8 cellular contexts compared by ENCODE assay signal in the genomic region with DNA sequence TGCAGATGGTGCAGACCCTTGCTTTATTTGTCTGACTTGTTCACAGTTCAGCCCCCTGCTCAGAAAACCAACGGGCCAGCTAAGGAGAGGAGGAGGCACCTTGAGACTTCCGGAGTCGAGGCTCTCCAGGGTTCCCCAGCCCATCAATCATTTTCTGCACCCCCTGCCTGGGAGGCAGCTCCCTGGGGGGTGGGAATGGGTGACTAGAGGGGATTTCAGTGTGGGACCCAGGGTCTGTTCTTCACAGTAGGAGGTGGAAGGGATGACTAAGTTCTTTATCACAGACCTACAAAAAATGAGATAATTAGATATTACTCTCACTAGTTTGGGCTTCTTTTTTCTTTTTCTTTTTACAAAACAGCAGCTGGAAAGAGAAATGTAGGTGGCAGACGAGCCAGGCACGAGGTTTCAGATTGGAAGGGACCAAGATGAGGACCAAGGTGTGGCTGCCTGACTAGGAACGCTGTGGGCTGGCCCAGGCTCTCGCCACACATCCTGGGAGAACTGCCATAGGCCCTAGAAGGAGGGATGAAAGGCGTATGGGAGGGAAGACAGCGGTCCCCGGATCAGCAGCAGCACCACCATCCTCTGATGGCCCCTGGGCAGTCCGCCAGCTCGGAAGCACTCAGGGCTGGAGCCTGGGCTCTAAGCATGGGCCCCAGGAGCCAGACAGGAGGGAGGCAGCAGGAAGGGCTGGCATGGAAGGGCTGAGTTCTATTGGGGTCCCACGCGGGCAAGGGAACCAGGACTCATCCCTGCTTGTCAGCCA. TPM values are rescaled to one million over a fixed set of nuclear protein-coding genes. Genes with fewer than 3 reads are reported as not detected.
DNase-seq lines count a peak whose midpoint lies in the region; ATAC-seq and TF ChIP-seq lines count a peak whose summit lies in the region.

No MANE protein-coding gene starts in this region.

- H3K4me3 ChIP-seq in SK-N-SH (ENCODE audit: low read depth in 2 of 2, low read length in 1 of 2) (peak overlapping the region in 1 of 2 experiments; percentile 32; a peak in 1 of 4 replicates), fibroblast of lung (replicated peaks in 1 of 4; ENCODE audit: control extremely low read depth in 1 of 4, insufficient read depth in 1 of 4, low read depth in 3 of 4, low read length in 4 of 4) (peak overlapping the region in 2 of 4 experiments; percentile 2 to 30), sigmoid colon (no peak overlapping the region)

- H3K27me3 ChIP-seq in SK-N-SH (ENCODE audit: insufficient read depth) (no peaks in the 10 kb centered on the region), fibroblast of lung (ENCODE audit: control insufficient read depth, insufficient read depth, low read length) (no peaks in the 10 kb centered on the region), sigmoid colon (no peaks in the 10 kb centered on the region)

- no peak for ATAC-seq in GM21825 (IDR thresholded peaks at IDR 0.05; ENCODE audit: unreplicated experiment)

- H2AFZ ChIP-seq in SK-N-SH (ENCODE audit: low read depth), result no peak overlapping the region
- no peak overlapping the region for H2AFZ ChIP-seq in fibroblast of lung (ENCODE audit: low read length)

- TF ChIP-seq CTCF in SK-N-SH (IDR thresholded peaks at IDR 0.05) (no peak), fibroblast of lung (conservative IDR thresholded peaks at IDR 0.05 in 1 of 2, IDR thresholded peaks at IDR 0.05 in 1 of 2; ENCODE audit: low read depth in 1 of 2, low read length in 2 of 2) (no peak), sigmoid colon (IDR thresholded peaks at IDR 0.05) (no peak)

- no peak for TF ChIP-seq RAD21 in SK-N-SH (IDR thresholded peaks at IDR 0.05; ENCODE audit: low read length)

- WGBS in SK-N-SH (ENCODE audit: low lambda C conversion rate), result 24% methylated on average over 8 of the region's 14 CpGs
- 61 to 63% methylated on average over 14 of the region's 14 CpGs for WGBS in sigmoid colon, 2 donors

- H3K36me3 ChIP-seq in SK-N-SH (replicated peaks in 1 of 2; ENCODE audit: control insufficient read depth in 1 of 2, insufficient read depth in 2 of 2, low read length in 1 of 2) (peaks cover 0 to 2% of the 10 kb centered on the region in 2 experiments), fibroblast of lung (ENCODE audit: control insufficient read depth, insufficient read depth, low read length) (peaks cover 4% of the 10 kb centered on the region), sigmoid colon (no peaks in the 10 kb centered on the region)

- H4K20me1 ChIP-seq in SK-N-SH (ENCODE audit: insufficient read depth) (no peaks in the 10 kb centered on the region), fibroblast of lung (ENCODE audit: control insufficient read depth, extremely low read depth, insufficient read depth, low read length) (no peaks in the 10 kb centered on the region)

- no peak for TF ChIP-seq POLR2A in sigmoid colon (IDR thresholded peaks at IDR 0.05)

- TF ChIP-seq EP300 in SK-N-SH (IDR thresholded peaks at IDR 0.05; ENCODE audit: borderline replicate concordance in 1 of 2, low read depth in 1 of 2, low read length in 1 of 2), result peak in 1 of 2 experiments; percentile 53; a peak in 1 of 4 replicates
- no peak for TF ChIP-seq EP300 in sigmoid colon (IDR thresholded peaks at IDR 0.05)

- intact Hi-C loops in sigmoid colon (cut with DNase I), result loop anchor here (5.0 kb wide), 1 partner anchor 140 kb away; no protein-coding TSS in a partner anchor

- peak overlapping the region; percentile 77 for H3K9ac ChIP-seq in SK-N-SH
- H3K9ac ChIP-seq in fibroblast of lung (ENCODE audit: insufficient read depth, low read length), result peak overlapping the region; percentile 64

- H3F3A ChIP-seq in SK-N-SH (replicated peaks; ENCODE audit: insufficient read depth), result peaks cover 47% of the 10 kb centered on the region

- CTCF ChIA-PET in SK-N-SH (lab: Yijun Ruan, JAX), result interaction anchor here (1.2 to 16.8 kb wide), 3 partner anchors 169 to 183 kb away, joined by 3 to 329 read pairs (median 34); no protein-coding TSS in a partner anchor

- no peaks in the 10 kb centered on the region for H3K9me2 ChIP-seq in SK-N-SH

- peaks cover 3 to 59% of the 10 kb centered on the region in 2 experiments; a peak in 3 of 4 replicates for H3K4me1 ChIP-seq in SK-N-SH (ENCODE audit: control insufficient read depth in 1 of 2, insufficient read depth in 2 of 2, low read depth in 1 of 2, low read length in 1 of 2)
- peaks cover 64% of the 10 kb centered on the region for H3K4me1 ChIP-seq in fibroblast of lung (ENCODE audit: control insufficient read depth, extremely low read depth, insufficient read depth, low read length)
- peaks cover 0 to 71% (median 67%) of the 10 kb centered on the region in 4 donors for H3K4me1 ChIP-seq in sigmoid colon

- H3K9me3 ChIP-seq in SK-N-SH, result no peaks in the 10 kb centered on the region
- H3K9me3 ChIP-seq in fibroblast of lung (ENCODE audit: control insufficient read depth, insufficient read depth, low read depth, low read length), result no peaks in the 10 kb centered on the region
- H3K9me3 ChIP-seq in sigmoid colon, result no peaks in the 10 kb centered on the region

- H3K4me2 ChIP-seq in SK-N-SH, result peak overlapping the region; percentile 84
- peak overlapping the region; percentile 92 for H3K4me2 ChIP-seq in fibroblast of lung (ENCODE audit: extremely low read depth, insufficient read depth, low read length)

- DNase-seq in GM04504 (ENCODE audit: low read depth) (peak; percentile 60), SK-N-SH (no peak), fibroblast of lung (ENCODE audit: low read depth in 2 of 2) (peak; percentile 91 to 94), sigmoid colon (peak; percentile 89), NCI-H2196 (lab: John Stamatoyannopoulos, UW; ENCODE audit: unreplicated experiment) (no peak), occipital lobe (lab: John Stamatoyannopoulos, UW) (no peak)
- no peak for DNase-seq in NK-92 treated with Interleukin-12 subunit alpha and Interleukin-12 subunit beta, amount 100 ng/mL, for 24 hours (lab: John Stamatoyannopoulos, UW)

- POLR2A ChIA-PET in SK-N-SH (lab: Yijun Ruan, JAX), result no interaction called here

- peaks cover 28% of the 10 kb centered on the region for H3K79me2 ChIP-seq in SK-N-SH (ENCODE audit: insufficient read depth)
- H3K79me2 ChIP-seq in fibroblast of lung (ENCODE audit: control insufficient read depth, insufficient read depth, low read length), result peaks cover 18% of the 10 kb centered on the region

- H3K27ac ChIP-seq in SK-N-SH (ENCODE audit: low read depth in 2 of 2, low read length in 1 of 2) (peak overlapping the region; percentile 87 to 100), fibroblast of lung (ENCODE audit: insufficient read depth, low read length) (peak overlapping the region; percentile 99), sigmoid colon (peak overlapping the region; percentile 87 to 98 (median 94))

TF ChIP-seq in SK-N-SH, 30 proteins besides CTCF, POLR2A, EP300 and RAD21 (continues in another document):
- TF ChIP-seq FOSL2 (IDR thresholded peaks at IDR 0.05; ENCODE audit: borderline replicate concordance, low read depth) (peak; percentile 48; the same call in 1 of the 2 replicates), ELF1 (IDR thresholded peaks at IDR 0.05) (no peak), GATA2 (CRISPR knock-in tag; IDR thresholded peaks at IDR 0.05) (no peak), SIN3A (IDR thresholded peaks at IDR 0.05; ENCODE audit: borderline replicate concordance, low read depth, low read length) (no peak), RFX5 (IDR thresholded peaks at IDR 0.05; ENCODE audit: low read length) (no peak), FOXJ3 (CRISPR knock-in tag; IDR thresholded peaks at IDR 0.05) (no peak), FOXM1 (IDR thresholded peaks at IDR 0.05; ENCODE audit: low read depth) (no peak), NFIC (IDR thresholded peaks at IDR 0.05; ENCODE audit: borderline replicate concordance) (peak; percentile 87)
- TF ChIP-seq, protein P1, sequence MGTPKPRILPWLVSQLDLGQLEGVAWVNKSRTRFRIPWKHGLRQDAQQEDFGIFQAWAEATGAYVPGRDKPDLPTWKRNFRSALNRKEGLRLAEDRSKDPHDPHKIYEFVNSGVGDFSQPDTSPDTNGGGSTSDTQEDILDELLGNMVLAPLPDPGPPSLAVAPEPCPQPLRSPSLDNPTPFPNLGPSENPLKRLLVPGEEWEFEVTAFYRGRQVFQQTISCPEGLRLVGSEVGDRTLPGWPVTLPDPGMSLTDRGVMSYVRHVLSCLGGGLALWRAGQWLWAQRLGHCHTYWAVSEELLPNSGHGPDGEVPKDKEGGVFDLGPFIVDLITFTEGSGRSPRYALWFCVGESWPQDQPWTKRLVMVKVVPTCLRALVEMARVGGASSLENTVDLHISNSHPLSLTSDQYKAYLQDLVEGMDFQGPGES (IDR thresholded peaks at IDR 0.05; ENCODE audit: low read depth, low read length), result no peak
- TF ChIP-seq, protein P2, sequence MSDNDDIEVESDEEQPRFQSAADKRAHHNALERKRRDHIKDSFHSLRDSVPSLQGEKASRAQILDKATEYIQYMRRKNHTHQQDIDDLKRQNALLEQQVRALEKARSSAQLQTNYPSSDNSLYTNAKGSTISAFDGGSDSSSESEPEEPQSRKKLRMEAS (IDR thresholded peaks at IDR 0.05; ENCODE audit: low read depth), result peak; percentile 79

RNA-seq across cellular contexts. Expression of a gene that starts 14.2 kb away (rescaled TPM):
- 251 and 284 TPM in 2 replicates for polyA plus RNA-seq in SK-N-SH (2012; rRNA removed)
- polyA plus RNA-seq in SK-N-SH (2012; cell fraction: cytosol; rRNA removed), result 212 and 258 TPM in 2 replicates
- polyA plus RNA-seq in SK-N-SH (2012; cell fraction: nucleus; rRNA removed), result 151 and 162 TPM in 2 replicates
- 20.5 and 25.3 TPM in 2 replicates for total RNA-seq in fibroblast of lung
- 118 and 164 TPM in 2 replicates for polyA plus RNA-seq in fibroblast of lung
- 82.3 and 118 TPM in 2 replicates for polyA plus RNA-seq in fibroblast of lung (2012)
- polyA minus RNA-seq in fibroblast of lung (ENCODE audit: low replicate concordance), result 75.3 and 223 TPM in 2 replicates
- 10 to 100 TPM; 43.2 to 72.2 (median 61.9) TPM for total RNA-seq in sigmoid colon
- polyA plus RNA-seq in sigmoid colon, result 100 to 1,000 TPM; 145 to 181 (median 171) TPM
- 14.3 TPM for total RNA-seq in occipital lobe

RNA-seq across cellular contexts. Expression of a gene that starts 39.6 kb away (rescaled TPM):
- polyA plus RNA-seq in SK-N-SH (2012; rRNA removed) (4.3 and 7.9 TPM in 2 replicates), fibroblast of lung (3.8 and 8.8 TPM in 2 replicates), sigmoid colon (1 to 10 TPM in 1 of 3 donors, under 1 TPM in 2; under 0.01 to 5.4 (median 0.69) TPM)
- 4.6 and 6.9 TPM in 2 replicates for polyA plus RNA-seq in SK-N-SH (2012; cell fraction: cytosol; rRNA removed)
- polyA plus RNA-seq in SK-N-SH (2012; cell fraction: nucleus; rRNA removed), result 6.2 and 6.6 TPM in 2 replicates
- total RNA-seq in fibroblast of lung (3.3 and 8.7 TPM in 2 replicates), sigmoid colon (1 to 10 TPM; 4.2 to 4.8 (median 4.7) TPM), occipital lobe (10.6 TPM)
- 5.1 and 9.6 TPM in 2 replicates for polyA plus RNA-seq in fibroblast of lung (2012)
- polyA minus RNA-seq in fibroblast of lung (ENCODE audit: low replicate concordance), result 13.7 and 28.1 TPM in 2 replicates

Comparison
In these comparisons a context has a peak if more than half of its experiments do, and no peak if none do; other contexts are left out.
1. DNase-seq: peak in GM04504 (single experiment), fibroblast of lung (2 of 2) and sigmoid colon (single experiment); none in SK-N-SH (single experiment), NCI-H2196 (single experiment), occipital lobe (single experiment) and NK-92 treated with Interleukin-12 subunit alpha and Interleukin-12 subunit beta, amount 100 ng/mL, for 24 hours (single experiment).
2. Peak in every context shown above with its lines, with median percentiles within 50 percentile points of each other: H3K27ac ChIP-seq.